8 cellular contexts compared by ENCODE assay signal in the genomic region with DNA sequence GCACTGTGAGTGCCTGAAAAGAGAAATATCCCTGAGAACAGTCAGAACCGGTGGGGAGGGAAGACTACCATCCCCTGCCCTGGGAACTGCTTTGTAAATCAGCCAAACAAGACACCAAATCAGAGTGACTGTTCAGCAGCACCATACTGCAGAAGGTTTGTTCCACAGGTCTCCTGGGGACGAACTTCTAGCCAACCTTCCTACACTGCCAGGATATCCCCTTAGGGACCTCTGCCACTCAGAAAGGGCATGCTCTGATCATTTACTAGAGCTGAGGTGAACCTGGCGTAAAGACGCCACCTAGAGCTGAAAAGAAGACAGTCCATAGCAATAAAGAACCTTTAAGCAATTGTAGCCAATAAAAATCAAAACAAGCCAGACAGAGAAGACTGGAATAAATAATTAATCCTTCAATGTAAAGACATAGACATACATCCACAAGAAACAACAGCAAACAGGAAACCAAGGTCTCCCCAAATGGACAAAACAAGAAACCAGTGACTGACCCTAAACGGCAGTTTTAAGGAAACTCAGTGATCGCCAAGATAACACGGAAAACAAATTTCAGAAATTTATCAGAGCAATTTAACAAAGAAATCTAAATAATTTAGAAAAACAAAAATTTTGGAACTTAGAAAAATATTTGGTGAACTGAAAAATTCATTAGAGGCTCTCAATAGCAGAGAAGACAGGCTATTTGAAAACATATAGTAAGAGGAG.
A peak's percentile ranks its signal among the peaks of the same experiment; 100 is the strongest.
DNase-seq lines count a peak whose midpoint lies in the region; ATAC-seq and TF ChIP-seq lines count a peak whose summit lies in the region.

No MANE protein-coding gene starts in this region.

- H3K27ac ChIP-seq in fibroblast of lung (ENCODE audit: insufficient read depth, low read length) = no peak overlapping the region

- no peaks in the 10 kb centered on the region for H3K4me1 ChIP-seq in fibroblast of lung (ENCODE audit: control insufficient read depth, extremely low read depth, insufficient read depth, low read length)

- DNase-seq in CMK (ENCODE audit: low read depth) (peak; percentile 3), NOMO-1 (lab: John Stamatoyannopoulos, UW; ENCODE audit: unreplicated experiment in 2 of 2) (peak; percentile 47 to 83), fibroblast of lung (ENCODE audit: low read depth in 2 of 2) (peak; percentile 65 to 75), pons (ENCODE audit: low spot score) (peak; percentile 46), ecto neural progenitor cell (ENCODE audit: low spot score) (no peak)
- peak; percentile 48 for DNase-seq in activated CD8-positive, alpha-beta memory T cell treated with anti-CD3 and anti-CD28 coated beads, Interleukin-2, amount 50 U/mL, for 4 hours

- H3K4me3 ChIP-seq in fibroblast of lung (replicated peaks in 1 of 4; ENCODE audit: control extremely low read depth in 1 of 4, insufficient read depth in 1 of 4, low read depth in 3 of 4, low read length in 4 of 4) = no peak overlapping the region

- no peaks in the 10 kb centered on the region for H4K20me1 ChIP-seq in fibroblast of lung (ENCODE audit: control insufficient read depth, extremely low read depth, insufficient read depth, low read length)

- ATAC-seq in GM19438 (IDR thresholded peaks at IDR 0.05; ENCODE audit: low read depth, unreplicated experiment) = peak; percentile 81
- peak; percentile 71 for ATAC-seq in HG03460 (IDR thresholded peaks at IDR 0.05; ENCODE audit: unreplicated experiment)

- no peak overlapping the region for H3K4me2 ChIP-seq in fibroblast of lung (ENCODE audit: extremely low read depth, insufficient read depth, low read length)

- no peaks in the 10 kb centered on the region for H3K27me3 ChIP-seq in fibroblast of lung (ENCODE audit: control insufficient read depth, insufficient read depth, low read length)

- no peaks in the 10 kb centered on the region for H3K9me3 ChIP-seq in fibroblast of lung (ENCODE audit: control insufficient read depth, insufficient read depth, low read depth, low read length)

- no peak overlapping the region for H2AFZ ChIP-seq in fibroblast of lung (ENCODE audit: low read length)

- no peaks in the 10 kb centered on the region for H3K36me3 ChIP-seq in fibroblast of lung (ENCODE audit: control insufficient read depth, insufficient read depth, low read length)

- H3K9ac ChIP-seq in fibroblast of lung (ENCODE audit: insufficient read depth, low read length) = no peak overlapping the region

- TF ChIP-seq CTCF in fibroblast of lung (conservative IDR thresholded peaks at IDR 0.05 in 1 of 2, IDR thresholded peaks at IDR 0.05 in 1 of 2; ENCODE audit: low read depth in 1 of 2, low read length in 2 of 2) = peak; percentile 62 to 65

- no peaks in the 10 kb centered on the region for H3K79me2 ChIP-seq in fibroblast of lung (ENCODE audit: control insufficient read depth, insufficient read depth, low read length)
